ENCODE assay signal across 9 cellular contexts in the genomic region with DNA sequence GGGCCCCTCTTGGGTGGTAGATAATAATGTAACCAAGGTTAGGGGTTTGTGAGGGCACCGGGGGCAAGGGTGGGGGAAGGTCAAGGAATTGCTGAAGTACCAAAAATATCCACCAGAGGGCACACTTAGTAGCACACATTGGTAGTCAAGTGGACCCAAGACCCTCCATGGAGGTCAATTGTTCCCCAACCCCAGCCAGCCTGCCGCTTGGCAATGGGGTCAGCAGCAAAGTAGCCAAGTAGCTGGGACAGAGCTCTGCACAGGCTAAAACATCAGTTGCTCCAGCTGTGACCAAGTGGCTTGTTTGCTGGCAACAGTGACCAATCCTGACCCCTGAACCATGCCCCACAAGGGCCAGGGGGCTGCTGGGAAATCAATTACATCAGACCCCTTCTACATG.
DNase-seq lines count a peak whose midpoint lies in the region; ATAC-seq, FAIRE-seq and TF ChIP-seq lines count a peak whose summit lies in the region.
"Had no signal": no experiment of that assay in that cellular context is flagged by ENCODE, and none has a peak within 500 bp of the region (broad histone marks: within the 10 kb centered on the region; RNA-seq: fewer than 3 reads in every experiment).

No MANE protein-coding gene starts in this region.

- no peaks in the 10 kb centered on the region for H3K27me3 ChIP-seq in pancreas

- H3K4me3 ChIP-seq in AG10803 (ENCODE audit: low read length) (no peak overlapping the region), GM12865 (ENCODE audit: low read depth, low read length) (no peak overlapping the region), foreskin fibroblast (ENCODE audit: low read depth in 1 of 2, low read length in 2 of 2) (no peak overlapping the region), pancreas (no peak overlapping the region)

- peak; percentile 64 to 74 for ATAC-seq in activated T-cell treated with anti-CD3 and anti-CD28 coated beads, Interleukin-2, amount 50 U/mL, for 4 hours
- ATAC-seq in pancreas: peak in 3 of 4 donors; percentile 53 to 70 (median 63)
- no peak for ATAC-seq in GM21360 (IDR thresholded peaks at IDR 0.05; ENCODE audit: unreplicated experiment)

- H3K27ac ChIP-seq in pancreas: no peak overlapping the region

- H3K4me1 ChIP-seq in pancreas: no peaks in the 10 kb centered on the region

- no peaks in the 10 kb centered on the region for H3K9me3 ChIP-seq in pancreas

- FAIRE-seq in pancreas (lab: Jason Lieb, UNC): no peak

- H3K9me3 Mint-ChIP-seq in activated T-cell treated with anti-CD3 and anti-CD28 coated beads, Interleukin-2, amount 50 U/mL, for 4 hours: no peaks in the 10 kb centered on the region

- H3K4me1 Mint-ChIP-seq in activated T-cell treated with anti-CD3 and anti-CD28 coated beads, Interleukin-2, amount 50 U/mL, for 4 hours (ENCODE audit: low read depth): no peaks in the 10 kb centered on the region

- H3K4me3 Mint-ChIP-seq in activated T-cell treated with anti-CD3 and anti-CD28 coated beads, Interleukin-2, amount 50 U/mL, for 4 hours: no peak overlapping the region

- 13 to 17% methylated on average over 2 of the region's 2 CpGs for WGBS in pancreas, 2 donors

- intact Hi-C loops in pancreas (cut with DNase I): loop anchor here (5.0 to 10.0 kb wide), 3 partner anchors 169 to 184 kb away; no protein-coding TSS in a partner anchor

- DNase-seq in AG10803 (ENCODE audit: low read depth) (peak; percentile 28), GM12865 (ENCODE audit: low read depth) (peak; percentile 54), NCI-H460 (ENCODE audit: extremely low read depth, low read depth) (peak; percentile 52), foreskin fibroblast (peak in 1 of 2 donors; percentile 60), pancreas (peak in 1 of 6 donors; percentile 42), NCI-H2029 (lab: John Stamatoyannopoulos, UW) (no peak)
- peak; percentile 27 for DNase-seq in activated T-cell treated with anti-CD3 and anti-CD28 coated beads, Interleukin-2, amount 50 U/mL, for 4 hours
- DNase-seq: right cardiac atrium had no signal

- H3K36me3 Mint-ChIP-seq in activated T-cell treated with anti-CD3 and anti-CD28 coated beads, Interleukin-2, amount 50 U/mL, for 4 hours (ENCODE audit: insufficient read depth): peaks cover 1% of the 10 kb centered on the region

- TF ChIP-seq CTCF in AG10803 (conservative IDR thresholded peaks at IDR 0.05; ENCODE audit: low read length) (peak; percentile 77), GM12865 (IDR thresholded peaks at IDR 0.05; ENCODE audit: insufficient read depth, low read depth, low read length, missing control alignments) (peak; percentile 78), foreskin fibroblast (IDR thresholded peaks at IDR 0.05; ENCODE audit: low read depth, low read length) (peak; percentile 64), pancreas (IDR thresholded peaks at IDR 0.05) (peak; percentile 69 to 85 (median 82))

- H3K27me3 Mint-ChIP-seq in activated T-cell treated with anti-CD3 and anti-CD28 coated beads, Interleukin-2, amount 50 U/mL, for 4 hours (ENCODE audit: low read depth): no peaks in the 10 kb centered on the region

- no peaks in the 10 kb centered on the region for H3K36me3 ChIP-seq in pancreas
